1 cellular context compared by ENCODE assay signal in genomic region chr3:12752803-12753202, GRCh38.
TF ChIP-seq lines count a peak whose summit lies in the region.

No MANE protein-coding gene starts in this region.

TF ChIP-seq in GM12878, 131 proteins besides CTCF, POLR2A, EP300 and RAD21:
- no peak for TF ChIP-seq ZNF622 (IDR thresholded peaks at IDR 0.05)
- TF ChIP-seq NFYA (IDR thresholded peaks at IDR 0.05; ENCODE audit: borderline replicate concordance, low read depth, low read length) = no peak
- TF ChIP-seq ZNF274 (IDR thresholded peaks at IDR 0.05; ENCODE audit: insufficient read depth, insufficient read length) = no peak
- TF ChIP-seq CBX5 (IDR thresholded peaks at IDR 0.05; ENCODE audit: low read depth) = no peak
